ENCODE assay signal across 1 cellular context in genomic region chr1:89863165-89863835, GRCh38.
TF ChIP-seq lines count a peak whose summit lies in the region.

No MANE protein-coding gene starts in this region.

TF ChIP-seq in IMR-90, 13 proteins besides CTCF, POLR2A, EP300 and RAD21:
- TF ChIP-seq SMC3 (IDR thresholded peaks at IDR 0.05; ENCODE audit: low read depth, low read length) (no peak), CHD1 (IDR thresholded peaks at IDR 0.05; ENCODE audit: low read depth, low read length) (no peak), ELK1 (IDR thresholded peaks at IDR 0.05; ENCODE audit: borderline replicate concordance, low read depth, low read length) (no peak), MAFK (IDR thresholded peaks at IDR 0.05; ENCODE audit: low read depth, low read length) (no peak), MXI1 (IDR thresholded peaks at IDR 0.05; ENCODE audit: borderline replicate concordance, low read depth, low read length) (no peak), USF2 (IDR thresholded peaks at IDR 0.05; ENCODE audit: low read depth, low read length) (no peak), BHLHE40 (IDR thresholded peaks at IDR 0.05; ENCODE audit: low read depth, low read length) (no peak), NFE2L2 (IDR thresholded peaks at IDR 0.05; ENCODE audit: low read depth, low read length) (no peak)
